ENCODE assay signal across 9 cellular contexts in genomic region chr17:31320791-31321190, GRCh38. TPM values are rescaled to one million over a fixed set of nuclear protein-coding genes. Genes with fewer than 3 reads are reported as not detected.
DNase-seq lines count a peak whose midpoint lies in the region; ATAC-seq, FAIRE-seq and TF ChIP-seq lines count a peak whose summit lies in the region.
"Had no signal": no experiment of that assay in that cellular context is flagged by ENCODE, and none has a peak within 500 bp of the region (broad histone marks: within the 10 kb centered on the region; RNA-seq: fewer than 3 reads in every experiment).

No MANE protein-coding gene starts in this region.

- no peaks in the 10 kb centered on the region for H3K27me3 ChIP-seq in CD4-positive, alpha-beta memory T cell (ENCODE audit: insufficient read depth, low read length)
- H3K27me3 ChIP-seq in GM12878 (replicated peaks in 1 of 2; ENCODE audit: control insufficient read depth in 2 of 2, insufficient read depth in 2 of 2, low read length in 1 of 2), result no peaks in the 10 kb centered on the region

- no peaks in the 10 kb centered on the region for H3K27me3 Mint-ChIP-seq in CD4-positive, alpha-beta memory T cell
- no peaks in the 10 kb centered on the region for H3K27me3 Mint-ChIP-seq in naive B cell

- SMC1A ChIA-PET in GM12878 (lab: Charles Lee; ENCODE audit: uncharacterized antibody, unreplicated experiment), result interaction anchor here (0.8 to 9.5 kb wide), 7 partner anchors 12 to 315 kb away, joined by 3 to 101 read pairs (median 13); no protein-coding TSS in a partner anchor

- peaks cover 23 to 51% (median 32%) of the 10 kb centered on the region in 4 donors for H3K4me1 Mint-ChIP-seq in CD4-positive, alpha-beta memory T cell
- peaks cover 30 to 43% (median 31%) of the 10 kb centered on the region in 3 donors for H3K4me1 Mint-ChIP-seq in naive B cell

- H3K4me1 ChIP-seq in CD4-positive, alpha-beta memory T cell (ENCODE audit: insufficient read depth, low read length), result peaks cover 31% of the 10 kb centered on the region
- H3K4me1 ChIP-seq in GM12878 (ENCODE audit: control insufficient read depth, insufficient read depth, low read length), result peaks cover 7% of the 10 kb centered on the region

- H3K4me2 ChIP-seq in GM12878 (ENCODE audit: control insufficient read depth, insufficient read depth), result peak overlapping the region; percentile 88

- in situ Hi-C loops in GM12878 (cut with MboI), result no loop called here

- H3K9ac ChIP-seq in GM12878 (ENCODE audit: control insufficient read depth, insufficient read depth, low read length), result peak overlapping the region; percentile 54

- H3K36me3 Mint-ChIP-seq in CD4-positive, alpha-beta memory T cell, result peaks cover 15 to 31% of the 10 kb centered on the region in 2 donors
- peaks cover 0 to 6% of the 10 kb centered on the region in 2 donors for H3K36me3 Mint-ChIP-seq in naive B cell

- peaks cover 56% of the 10 kb centered on the region for H3K79me2 ChIP-seq in GM12878 (ENCODE audit: control insufficient read depth, insufficient read depth, low read length)

- peak overlapping the region; percentile 87 to 92 for H3K4me3 ChIP-seq in CD4-positive, alpha-beta memory T cell (ENCODE audit: low read length in 2 of 2)
- peak overlapping the region; percentile 65 for H3K4me3 ChIP-seq in GM12878
- H3K4me3 ChIP-seq: SK-N-MC had no signal

- peak overlapping the region; percentile 91 to 98 (median 95) for H3K27ac Mint-ChIP-seq in CD4-positive, alpha-beta memory T cell
- peak overlapping the region; percentile 78 to 95 (median 91) for H3K27ac Mint-ChIP-seq in naive B cell

- peak overlapping the region; percentile 80 to 95 (median 90) for H3K4me3 Mint-ChIP-seq in CD4-positive, alpha-beta memory T cell
- H3K4me3 Mint-ChIP-seq in naive B cell, result peak overlapping the region; percentile 78 to 93 (median 88)

- intact Hi-C loops in CD4-positive, alpha-beta memory T cell (cut with micrococcal nuclease), result loop anchor here (1.0 to 5.0 kb wide), 6 partner anchors 10 to 103 kb away; no protein-coding TSS in a partner anchor
- intact Hi-C loops in GM12878 (cut with micrococcal nuclease; ENCODE audit: unreplicated experiment), result no loop called here

- RAD21 ChIA-PET in GM12878 (lab: Charles Lee; ENCODE audit: unreplicated experiment), result interaction anchor here (0.6 to 3.3 kb wide), 6 partner anchors 8 to 70 kb away, joined by 3 to 39 read pairs (median 8); partner anchors contain the start of gene EVI2B

- BruUV-seq in GM12878 (replicated peaks; lab: Mats Ljungman, UMichigan), result no TSS peak

- no peak for TF ChIP-seq RAD21 in GM12878 (IDR thresholded peaks at IDR 0.05; ENCODE audit: insufficient read depth, low read depth, low read length)

- H3K36me3 ChIP-seq in CD4-positive, alpha-beta memory T cell (ENCODE audit: insufficient read depth, low read length), result no peaks in the 10 kb centered on the region
- no peaks in the 10 kb centered on the region for H3K36me3 ChIP-seq in GM12878 (ENCODE audit: control insufficient read depth in 2 of 2, insufficient read depth in 2 of 2, low read length in 1 of 2)

- TF ChIP-seq POLR2A in GM12878 (IDR thresholded peaks at IDR 0.05; ENCODE audit: low read depth, low read length), result no peak

- WGBS in GM12878 (ENCODE audit: insufficient coverage, insufficient replicate concordance, low lambda C conversion rate, missing lambda C conversion rate), result 3% methylated on average over 1 of the region's 1 CpG

- peak; percentile 44 for ATAC-seq in GM12878
- ATAC-seq in naive B cell (ENCODE audit: low read depth in 2 of 2), result no peak
- ATAC-seq in GM19467 (IDR thresholded peaks at IDR 0.05; ENCODE audit: unreplicated experiment), result no peak
- no peak for ATAC-seq in esophagus mucosa

- POLR2A ChIA-PET in CD4-positive, alpha-beta memory T cell (lab: Charles Lee; ENCODE audit: partially characterized antibody), result interaction anchor here (2.3 to 8.2 kb wide), 2 partner anchors 11 to 168 kb away, joined by 18 to 197 read pairs; partner anchors contain the start of gene EVI2B
- POLR2A ChIA-PET in GM12878 (lab: Charles Lee), result interaction anchor here (0.6 to 2.6 kb wide), 4 partner anchors 10 to 167 kb away, joined by 4 to 30 read pairs (median 5); no protein-coding TSS in a partner anchor

- H3K9me3 Mint-ChIP-seq in CD4-positive, alpha-beta memory T cell, result no peaks in the 10 kb centered on the region
- H3K9me3 Mint-ChIP-seq in naive B cell, result no peaks in the 10 kb centered on the region

- TF ChIP-seq EP300 in GM12878 (IDR thresholded peaks at IDR 0.05; ENCODE audit: borderline replicate concordance in 1 of 2, control insufficient read depth in 1 of 2, low read depth in 2 of 2, low read length in 2 of 2), result no peak

- TF ChIP-seq CTCF in GM12878 (IDR thresholded peaks at IDR 0.05 in 2 of 3, conservative IDR thresholded peaks at IDR 0.05 in 1 of 3; ENCODE audit: control insufficient read depth in 2 of 3, extremely low read depth in 1 of 3, insufficient read depth in 1 of 3, low read depth in 3 of 3, low read length in 3 of 3), result no peak

- H4K20me1 ChIP-seq in GM12878 (ENCODE audit: control insufficient read depth, insufficient read depth), result no peaks in the 10 kb centered on the region

- H3K9me3 ChIP-seq in CD4-positive, alpha-beta memory T cell (ENCODE audit: control insufficient read depth in 1 of 2, low read length in 2 of 2), result no peaks in the 10 kb centered on the region
- no peaks in the 10 kb centered on the region for H3K9me3 ChIP-seq in GM12878 (replicated peaks; ENCODE audit: control insufficient read depth, insufficient read depth, low read length)

- CTCF ChIA-PET in CD4-positive, alpha-beta memory T cell (lab: Charles Lee; ENCODE audit: partially characterized antibody), result interaction anchor here (1.4 to 1.8 kb wide), 3 partner anchors 7 to 54 kb away, joined by 6 to 9 read pairs (median 7); partner anchors contain the start of gene EVI2B
- CTCF ChIA-PET in GM12878 (lab: Yijun Ruan, JAX), result interaction anchor here (1.5 to 3.5 kb wide), 2 partner anchors 11 to 71 kb away, joined by 4 to 21 read pairs; no protein-coding TSS in a partner anchor

- no peak overlapping the region for H2AFZ ChIP-seq in GM12878 (ENCODE audit: control insufficient read depth, low read depth, low read length)

- DNase-seq in CD4-positive, alpha-beta memory T cell, result no peak
- DNase-seq in Kasumi-1 (lab: John Stamatoyannopoulos, UW), result peak; percentile 18 to 32
- no peak for DNase-seq in GM12878 (ENCODE audit: low read depth, low spot score)
- DNase-seq in naive B cell, result no peak
- no peak for DNase-seq in AML-193 (lab: John Stamatoyannopoulos, UW)
- DNase-seq in foreskin melanocyte, result no peak

- H3K27ac ChIP-seq in CD4-positive, alpha-beta memory T cell (ENCODE audit: low read depth, low read length), result peak overlapping the region; percentile 73
- peak overlapping the region; percentile 95 for H3K27ac ChIP-seq in GM12878 (ENCODE audit: control insufficient read depth, insufficient read depth)
- H3K27ac ChIP-seq: SK-N-MC had no signal

- FAIRE-seq in GM12878 (lab: Jason Lieb, UNC), result no peak

RNA-seq across cellular contexts. Expression of gene EVI2A, which starts 0.6 kb away (rescaled TPM):
- total RNA-seq in CD4-positive, alpha-beta memory T cell, result 100 to 1,000 TPM; 133 to 139 TPM
- polyA plus RNA-seq in CD4-positive, alpha-beta memory T cell, result 10 to 100 TPM; 70.1 to 76.9 TPM
- 6.3 and 7.2 TPM in 2 replicates for total RNA-seq in GM12878 (2013; cell fraction: nucleolus; rRNA removed)
- total RNA-seq in GM12878 (2014; rRNA removed), result 29.5 and 40.9 TPM in 2 replicates
- 50.3 and 51.2 TPM in 2 replicates for total RNA-seq in GM12878 (2014; rRNA removed; fragmentation: Illumina TruSeq; extraction: Trizol)
- total RNA-seq in GM12878 (2021), result 21.4 and 22.9 TPM in 2 replicates
- polyA plus RNA-seq in GM12878 (2011; ENCODE audit: low read depth), result 12.9 TPM
- 4.6 and 10.6 TPM in 2 replicates for polyA plus RNA-seq in GM12878 (2011; rRNA removed)
- polyA plus RNA-seq in GM12878 (2011; cell fraction: cytosol; rRNA removed), result 1.7 and 1.8 TPM in 2 replicates
- polyA plus RNA-seq in GM12878 (2011; cell fraction: nucleus; rRNA removed), result 1.2 and 1.5 TPM in 2 replicates
- 21.1 and 30.8 TPM in 2 replicates for polyA plus RNA-seq in GM12878 (2012)
- polyA plus RNA-seq in GM12878 (2014; fragmentation: Illumina TruSeq; extraction: Trizol), result 41.3 and 62.5 TPM in 2 replicates
- 10 to 100 TPM; 54.5 to 78.3 TPM for polyA plus RNA-seq in GM12878 (2014; fragmentation: Nextera tagmentation; extraction: Ambion mirVana)
- 17.8 and 21.9 TPM in 2 replicates for polyA plus RNA-seq in GM12878 (2014; rRNA removed)
- 10 to 100 TPM; 15.1 to 15.5 TPM for polyA plus RNA-seq in GM12878 (2016; fragmentation: Nextera tagmentation; extraction: Ambion mirVana)
- 1.7 and 2.7 TPM in 2 replicates for polyA minus RNA-seq in GM12878 (2011; rRNA and poly(A)+ RNA removed)
- polyA minus RNA-seq in GM12878 (2011; cell fraction: cytosol; rRNA and poly(A)+ RNA removed), result 1.1 TPM in 1 of 2 replicates, not detected in the other
- 1.9 and 3.0 TPM in 2 replicates for polyA minus RNA-seq in GM12878 (2011; cell fraction: nucleus; rRNA and poly(A)+ RNA removed)
- polyA plus RNA-seq in naive B cell (ENCODE audit: low read depth in 6 of 6), result 10 to 100 TPM in 5 of 6 donors, 1 to 10 TPM in 1; 6.0 to 19.7 (median 13.3) TPM
- 0.52 TPM for total RNA-seq in esophagus mucosa

RNA-seq across cellular contexts. Expression of gene EVI2B, which starts 6.9 kb away (rescaled TPM):
- total RNA-seq in CD4-positive, alpha-beta memory T cell, result 100 to 1,000 TPM; 174 to 176 TPM
- 100 to 1,000 TPM in 1 of 2 donors, 10 to 100 TPM in 1; 99.2 to 103 TPM for polyA plus RNA-seq in CD4-positive, alpha-beta memory T cell
- 28.3 and 30.5 TPM in 2 replicates for total RNA-seq in GM12878 (2013; cell fraction: nucleolus; rRNA removed)
- 35.9 and 38.8 TPM in 2 replicates for total RNA-seq in GM12878 (2014; rRNA removed)
- 65.3 and 67.2 TPM in 2 replicates for total RNA-seq in GM12878 (2014; rRNA removed; fragmentation: Illumina TruSeq; extraction: Trizol)
- total RNA-seq in GM12878 (2021), result 51.0 and 52.7 TPM in 2 replicates
- 83.9 TPM for polyA plus RNA-seq in GM12878 (2011; ENCODE audit: low read depth)
- 124 and 173 TPM in 2 replicates for polyA plus RNA-seq in GM12878 (2011; rRNA removed)
- 44.4 and 50.2 TPM in 2 replicates for polyA plus RNA-seq in GM12878 (2011; cell fraction: cytosol; rRNA removed)
- 29.3 and 30.8 TPM in 2 replicates for polyA plus RNA-seq in GM12878 (2011; cell fraction: nucleus; rRNA removed)
- polyA plus RNA-seq in GM12878 (2012), result 120 and 126 TPM in 2 replicates
- polyA plus RNA-seq in GM12878 (2014; fragmentation: Illumina TruSeq; extraction: Trizol), result 195 and 268 TPM in 2 replicates
- polyA plus RNA-seq in GM12878 (2014; fragmentation: Nextera tagmentation; extraction: Ambion mirVana), result 10 to 100 TPM; 49.2 to 64.4 TPM
- 44.8 and 51.3 TPM in 2 replicates for polyA plus RNA-seq in GM12878 (2014; rRNA removed)
- 10 to 100 TPM; 26.2 to 32.0 TPM for polyA plus RNA-seq in GM12878 (2016; fragmentation: Nextera tagmentation; extraction: Ambion mirVana)
- polyA minus RNA-seq in GM12878 (2011; rRNA and poly(A)+ RNA removed), result 31.2 and 67.4 TPM in 2 replicates
- polyA minus RNA-seq in GM12878 (2011; cell fraction: cytosol; rRNA and poly(A)+ RNA removed), result 12.3 and 14.2 TPM in 2 replicates
- polyA minus RNA-seq in GM12878 (2011; cell fraction: nucleus; rRNA and poly(A)+ RNA removed), result 9.7 and 17.0 TPM in 2 replicates
- 100 to 1,000 TPM; 146 to 201 (median 184) TPM for polyA plus RNA-seq in naive B cell (ENCODE audit: low read depth in 6 of 6)
- total RNA-seq in esophagus mucosa, result 1.3 TPM

RNA-seq across cellular contexts. Expression of gene OMG, which starts 23.8 kb away (rescaled TPM):
- total RNA-seq in CD4-positive, alpha-beta memory T cell, result under 1 TPM; 0.69 to 0.84 TPM
- polyA plus RNA-seq in CD4-positive, alpha-beta memory T cell, result under 1 TPM in 1 of 2 donors, not detected in 1; 0.61 TPM
- 0.51 and 0.54 TPM in 2 replicates for total RNA-seq in GM12878 (2013; cell fraction: nucleolus; rRNA removed)
- total RNA-seq in GM12878 (2014; rRNA removed) (0.23 and 0.27 TPM in 2 replicates), GM12878 (2014; rRNA removed; fragmentation: Illumina TruSeq; extraction: Trizol) (0.09 TPM in 2 replicates), GM12878 (2021) (0.18 TPM in 1 of 2 replicates, not detected in the other), esophagus mucosa (not detected)
- 0.54 TPM for polyA plus RNA-seq in GM12878 (2011; ENCODE audit: low read depth)
- polyA plus RNA-seq in GM12878 (2011; rRNA removed) (0.30 and 0.40 TPM in 2 replicates), GM12878 (2014; fragmentation: Illumina TruSeq; extraction: Trizol) (0.17 and 0.37 TPM in 2 replicates), GM12878 (2014; fragmentation: Nextera tagmentation; extraction: Ambion mirVana) (under 1 TPM; 0.20 to 0.53 TPM), GM12878 (2014; rRNA removed) (0.14 and 0.37 TPM in 2 replicates), GM12878 (2016; fragmentation: Nextera tagmentation; extraction: Ambion mirVana) (under 1 TPM; 0.55 to 0.96 TPM), naive B cell (ENCODE audit: low read depth in 6 of 6) (under 1 TPM in 2 of 6 donors, not detected in 4; 0.30 to 0.36 TPM)
- 0.09 and 0.13 TPM in 2 replicates for polyA plus RNA-seq in GM12878 (2011; cell fraction: cytosol; rRNA removed)
- 0.58 and 0.72 TPM in 2 replicates for polyA plus RNA-seq in GM12878 (2011; cell fraction: nucleus; rRNA removed)
- 0.83 and 0.86 TPM in 2 replicates for polyA plus RNA-seq in GM12878 (2012)
- 0.15 and 0.22 TPM in 2 replicates for polyA minus RNA-seq in GM12878 (2011; rRNA and poly(A)+ RNA removed)
- polyA minus RNA-seq in GM12878 (2011; cell fraction: cytosol; rRNA and poly(A)+ RNA removed), result not detected in 2 replicates
- 0.36 and 0.48 TPM in 2 replicates for polyA minus RNA-seq in GM12878 (2011; cell fraction: nucleus; rRNA and poly(A)+ RNA removed)

Comparison
In these comparisons a context has a peak if more than half of its experiments do, and no peak if none do; other contexts are left out.
1. DNase-seq: peak in Kasumi-1 (2 of 2); none in CD4-positive, alpha-beta memory T cell (0 of 5), GM12878 (single experiment), naive B cell (single experiment), AML-193 (0 of 2) and foreskin melanocyte (single experiment).
2. RNA of gene EVI2B, which starts 6.9 kb away (total RNA-seq): 174 to 176 TPM in CD4-positive, alpha-beta memory T cell and 28.3 to 67.2 TPM in GM12878; 1.3 TPM in esophagus mucosa (single experiment); every median in the first group is over 10 times any median in the second.